14 cellular contexts compared by ENCODE assay signal in the genomic region with DNA sequence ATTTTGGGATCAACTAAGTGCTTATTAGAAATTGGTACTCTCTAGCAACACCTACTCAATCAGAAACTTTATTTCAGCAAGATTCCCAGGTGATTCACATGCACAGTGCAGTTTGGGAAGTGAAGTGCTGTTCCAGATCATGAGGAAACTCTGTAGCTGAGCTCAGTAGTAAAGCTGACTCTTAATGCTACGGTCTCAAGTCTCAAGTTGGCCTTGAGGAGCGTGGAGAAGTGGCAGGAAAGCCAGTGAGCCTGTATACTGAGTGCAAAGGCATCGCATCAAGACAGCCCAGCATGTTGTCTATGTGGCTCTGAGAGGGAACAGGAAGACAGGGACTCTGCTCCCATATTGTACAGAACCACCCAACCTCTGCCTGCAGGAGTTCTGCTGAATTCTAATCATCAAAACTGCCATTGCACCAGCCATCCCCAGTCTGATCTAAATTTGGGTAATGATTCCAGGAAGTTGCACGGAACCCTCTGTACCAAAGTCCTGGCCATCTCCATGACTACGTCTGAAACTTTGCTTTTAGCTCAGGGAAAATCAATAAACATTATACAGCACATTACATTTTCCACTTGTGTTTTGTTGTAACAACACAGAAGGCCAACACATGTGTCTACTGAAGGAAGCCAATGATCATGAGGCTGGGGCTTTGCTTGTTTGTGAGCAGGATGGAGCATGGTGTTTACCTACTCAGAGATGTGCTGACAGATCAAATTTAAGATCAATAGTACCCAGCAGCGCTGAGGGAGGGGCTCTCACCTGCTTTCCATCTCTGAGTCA.
DNase-seq lines count a peak whose midpoint lies in the region; ATAC-seq and TF ChIP-seq lines count a peak whose summit lies in the region.
"Had no signal": no experiment of that assay in that cellular context is flagged by ENCODE, and none has a peak within 500 bp of the region (broad histone marks: within the 10 kb centered on the region; RNA-seq: fewer than 3 reads in every experiment).

No MANE protein-coding gene starts in this region.

- no peaks in the 10 kb centered on the region for H3K27me3 Mint-ChIP-seq in activated naive CD4-positive, alpha-beta T cell treated with anti-CD3 and anti-CD28 coated beads for 36 hours (ENCODE audit: low read depth)
- H3K27me3 Mint-ChIP-seq in immature natural killer cell (ENCODE audit: low read depth in 3 of 3) (peaks cover 0 to 12% (median 9%) of the 10 kb centered on the region in 3 donors), endothelial cell (ENCODE audit: unreplicated experiment) (peaks cover 6% of the 10 kb centered on the region)

- H3K9me3 ChIP-seq in stomach, result no peaks in the 10 kb centered on the region
- H3K9me3 ChIP-seq: prostate gland, suprapubic skin had no signal

- no peak for TF ChIP-seq POLR2A in stomach (IDR thresholded peaks at IDR 0.05)

- peaks cover 0 to 14% (median 4%) of the 10 kb centered on the region in 4 donors for H3K4me1 ChIP-seq in stomach
- H3K4me1 ChIP-seq: prostate gland had no signal

- CTCF ChIA-PET in activated naive CD4-positive, alpha-beta T cell treated with anti-CD3 and anti-CD28 coated beads for 36 hours (lab: Charles Lee), result interaction anchor here (0.6 kb wide), 1 partner anchor 471 kb away, joined by 3 read pairs; no protein-coding TSS in a partner anchor

- no peaks in the 10 kb centered on the region for H3K36me3 ChIP-seq in stomach
- H3K36me3 ChIP-seq: prostate gland, suprapubic skin had no signal

- TF ChIP-seq EP300 in stomach (IDR thresholded peaks at IDR 0.05), result no peak

- H3K27me3 ChIP-seq in stomach, result no peaks in the 10 kb centered on the region
- H3K27me3 ChIP-seq: suprapubic skin had no signal

- no peak overlapping the region for H3K4me3 Mint-ChIP-seq in activated naive CD4-positive, alpha-beta T cell treated with anti-CD3 and anti-CD28 coated beads for 36 hours
- H3K4me3 Mint-ChIP-seq in immature natural killer cell (no peak overlapping the region), endothelial cell (ENCODE audit: unreplicated experiment) (no peak overlapping the region)

- peaks cover 35% of the 10 kb centered on the region for H3K4me1 Mint-ChIP-seq in activated naive CD4-positive, alpha-beta T cell treated with anti-CD3 and anti-CD28 coated beads for 36 hours (ENCODE audit: low read depth)
- H3K4me1 Mint-ChIP-seq in immature natural killer cell, result peaks cover 10 to 13% of the 10 kb centered on the region in 2 donors
- H3K4me1 Mint-ChIP-seq in endothelial cell (ENCODE audit: unreplicated experiment), result peaks cover 20% of the 10 kb centered on the region

- DNase-seq in activated naive CD4-positive, alpha-beta T cell treated with anti-CD3 and anti-CD28 coated beads for 36 hours, result no peak
- no peak for DNase-seq in activated naive CD4-positive, alpha-beta T cell (lab: John Stamatoyannopoulos, UW)
- DNase-seq in NCI-H1417 treated with DMSO at 0.1 percent for 48 hours (lab: John Stamatoyannopoulos, UW), result peak; percentile 29
- DNase-seq in activated naive CD4-positive, alpha-beta T cell treated with anti-CD3 and anti-CD28 coated beads, Interleukin-2, amount 50 U/mL, for 72 hours (ENCODE audit: low spot score in 2 of 2), result no peak
- DNase-seq in stomach, result peak; percentile 16
- no peak for DNase-seq in immature natural killer cell
- no peak for DNase-seq in endothelial cell (ENCODE audit: low spot score)
- no peak for DNase-seq in SW480 (ENCODE audit: low spot score)
- DNase-seq: hypothalamus, left cardiac atrium, Right ventricle myocardium superior had no signal

- H3K27ac ChIP-seq in stomach, result no peak overlapping the region
- H3K27ac ChIP-seq: HL-60, prostate gland, suprapubic skin had no signal

- no peaks in the 10 kb centered on the region for H3K9me3 Mint-ChIP-seq in activated naive CD4-positive, alpha-beta T cell treated with anti-CD3 and anti-CD28 coated beads for 36 hours
- peaks cover 0 to 11% of the 10 kb centered on the region in 2 donors for H3K9me3 Mint-ChIP-seq in activated naive CD4-positive, alpha-beta T cell treated with anti-CD3 and anti-CD28 coated beads, Interleukin-2, amount 50 U/mL, for 72 hours
- H3K9me3 Mint-ChIP-seq in immature natural killer cell (no peaks in the 10 kb centered on the region), endothelial cell (ENCODE audit: unreplicated experiment) (no peaks in the 10 kb centered on the region)

- H3K4me3 ChIP-seq in stomach, result no peak overlapping the region
- H3K4me3 ChIP-seq: prostate gland, suprapubic skin had no signal

- 65 to 81% (median 72%) methylated on average over 6 of the region's 6 CpGs for WGBS in stomach, 5 donors

- intact Hi-C loops in activated naive CD4-positive, alpha-beta T cell treated with anti-CD3 and anti-CD28 coated beads for 36 hours (cut with micrococcal nuclease), result loop anchor here (5.0 to 10.0 kb wide), 2 partner anchors 54 to 453 kb away; no protein-coding TSS in a partner anchor
- intact Hi-C loops in stomach (cut with DNase I; ENCODE audit: low total_unique reads), result no loop called here

- ATAC-seq in activated naive CD4-positive, alpha-beta T cell treated with anti-CD3 and anti-CD28 coated beads, Interleukin-2, amount 50 U/mL, for 72 hours, result peak; percentile 28 to 61
- ATAC-seq: left cardiac atrium had no signal

- peak overlapping the region; percentile 43 for H3K27ac Mint-ChIP-seq in activated naive CD4-positive, alpha-beta T cell treated with anti-CD3 and anti-CD28 coated beads for 36 hours
- H3K27ac Mint-ChIP-seq in activated naive CD4-positive, alpha-beta T cell treated with anti-CD3 and anti-CD28 coated beads, Interleukin-2, amount 50 U/mL, for 72 hours, result peak overlapping the region in 1 of 2 donors; percentile 29
- H3K27ac Mint-ChIP-seq in immature natural killer cell (peak overlapping the region in 3 of 6 donors; percentile 34 to 54 (median 50)), endothelial cell (ENCODE audit: unreplicated experiment) (no peak overlapping the region)

- no peaks in the 10 kb centered on the region for H3K36me3 Mint-ChIP-seq in activated naive CD4-positive, alpha-beta T cell treated with anti-CD3 and anti-CD28 coated beads for 36 hours (ENCODE audit: low read depth)
- H3K36me3 Mint-ChIP-seq in activated naive CD4-positive, alpha-beta T cell treated with anti-CD3 and anti-CD28 coated beads, Interleukin-2, amount 50 U/mL, for 72 hours, result no peaks in the 10 kb centered on the region
- H3K36me3 Mint-ChIP-seq in immature natural killer cell, result no peaks in the 10 kb centered on the region
- peaks cover 8% of the 10 kb centered on the region for H3K36me3 Mint-ChIP-seq in endothelial cell (ENCODE audit: low read depth, unreplicated experiment)

- no peak for TF ChIP-seq CTCF in stomach (IDR thresholded peaks at IDR 0.05)
- no peak for TF ChIP-seq CTCF in endothelial cell (IDR thresholded peaks at IDR 0.05; ENCODE audit: unreplicated experiment)

Comparison
In these comparisons a context has a peak if more than half of its experiments do, and no peak if none do; other contexts are left out.
1. DNase-seq: peak in NCI-H1417 treated with DMSO at 0.1 percent for 48 hours (single experiment) and stomach (single experiment); none in activated naive CD4-positive, alpha-beta T cell treated with anti-CD3 and anti-CD28 coated beads for 36 hours (single experiment), activated naive CD4-positive, alpha-beta T cell (0 of 4), activated naive CD4-positive, alpha-beta T cell treated with anti-CD3 and anti-CD28 coated beads, Interleukin-2, amount 50 U/mL, for 72 hours (0 of 2), immature natural killer cell (0 of 3), endothelial cell (single experiment) and SW480 (single experiment).